Comparison of ENCODE assay signal across 12 cellular contexts in the genomic region with DNA sequence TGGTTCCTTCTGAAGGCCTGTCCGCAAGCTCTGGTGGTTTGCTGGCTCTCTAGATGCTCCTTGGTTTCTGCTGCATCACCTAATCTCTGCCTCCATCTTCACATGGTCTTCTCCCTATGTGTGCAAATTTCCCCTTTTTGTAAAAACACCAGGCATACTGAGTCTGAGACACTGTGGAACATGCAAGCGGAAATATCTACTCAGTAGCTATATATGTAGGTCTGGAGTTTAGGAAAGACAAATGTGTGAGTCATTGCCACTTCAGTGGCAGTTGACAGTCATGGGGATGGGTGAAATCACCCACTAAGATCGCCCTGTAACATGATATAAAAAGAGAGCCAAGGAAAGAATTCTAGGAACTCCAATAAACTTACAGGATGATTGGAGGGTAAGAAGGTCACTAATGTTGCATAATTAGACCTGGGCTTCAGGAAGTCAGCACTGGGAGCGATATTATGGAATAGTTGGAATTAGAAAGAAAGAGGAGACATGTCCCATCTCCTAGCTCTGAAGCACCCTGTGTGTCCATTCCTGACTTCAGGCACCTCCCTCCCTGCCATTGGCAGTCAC. TPM values are rescaled to one million over a fixed set of nuclear protein-coding genes. Genes with fewer than 3 reads are reported as not detected.
DNase-seq lines count a peak whose midpoint lies in the region; ATAC-seq, FAIRE-seq and TF ChIP-seq lines count a peak whose summit lies in the region.
"Had no signal": no experiment of that assay in that cellular context is flagged by ENCODE, and none has a peak within 500 bp of the region (broad histone marks: within the 10 kb centered on the region; RNA-seq: fewer than 3 reads in every experiment).

No MANE protein-coding gene starts in this region.

- ATAC-seq in HG03175 (IDR thresholded peaks at IDR 0.05; ENCODE audit: unreplicated experiment) (no peak), HG03521 (IDR thresholded peaks at IDR 0.05; ENCODE audit: unreplicated experiment) (no peak)

- no peak overlapping the region for H3K4me3 Mint-ChIP-seq in MCF 10A (ENCODE audit: unreplicated experiment)
- H3K4me3 Mint-ChIP-seq: CD4-positive, CD25-positive, alpha-beta regulatory T cell had no signal

- no peaks in the 10 kb centered on the region for H3K36me3 Mint-ChIP-seq in MCF 10A (ENCODE audit: insufficient read depth, unreplicated experiment)
- H3K36me3 Mint-ChIP-seq: CD4-positive, CD25-positive, alpha-beta regulatory T cell had no signal

- H3K9me3 ChIP-seq in breast epithelium = no peaks in the 10 kb centered on the region
- no peaks in the 10 kb centered on the region for H3K9me3 ChIP-seq in SJSA1 (replicated peaks)
- H3K9me3 ChIP-seq: esophagus squamous epithelium had no signal

- CTCF ChIA-PET in MCF 10A (lab: Yijun Ruan, JAX) = interaction anchor here (0.6 to 1.2 kb wide), 4 partner anchors 9 to 81 kb away, joined by 3 to 5 read pairs (median 4); no protein-coding TSS in a partner anchor

- peak overlapping the region; percentile 36 for H3K27ac Mint-ChIP-seq in MCF 10A (ENCODE audit: low read depth, unreplicated experiment)

- intact Hi-C loops in MCF 10A (cut with micrococcal nuclease) (no loop called here), breast epithelium (cut with DNase I; ENCODE audit: low total_unique reads) (no loop called here)

- no peaks in the 10 kb centered on the region for H3K9me3 Mint-ChIP-seq in MCF 10A (ENCODE audit: unreplicated experiment)
- H3K9me3 Mint-ChIP-seq: CD4-positive, CD25-positive, alpha-beta regulatory T cell had no signal

- H3K27me3 ChIP-seq in breast epithelium (no peaks in the 10 kb centered on the region), SJSA1 (replicated peaks) (no peaks in the 10 kb centered on the region)
- H3K27me3 ChIP-seq: esophagus squamous epithelium had no signal

- POLR2A ChIA-PET in MCF 10A (lab: Yijun Ruan, JAX) = interaction anchor here (0.5 to 3.8 kb wide), 20 partner anchors 9 to 312 kb away, joined by 3 to 22 read pairs (median 4); no protein-coding TSS in a partner anchor

- H3K4me3 ChIP-seq in breast epithelium (no peak overlapping the region), SJSA1 (no peak overlapping the region)
- H3K4me3 ChIP-seq: esophagus squamous epithelium, SK-N-MC had no signal

- TF ChIP-seq CTCF in MCF 10A (IDR thresholded peaks at IDR 0.05; ENCODE audit: unreplicated experiment) = no peak
- no peak for TF ChIP-seq CTCF in breast epithelium (IDR thresholded peaks at IDR 0.05)

- no peaks in the 10 kb centered on the region for H3K4me1 ChIP-seq in breast epithelium
- H3K4me1 ChIP-seq in SJSA1 (replicated peaks) = peaks cover 50% of the 10 kb centered on the region
- H3K4me1 ChIP-seq: esophagus squamous epithelium had no signal

- H3K36me3 ChIP-seq in breast epithelium (no peaks in the 10 kb centered on the region), SJSA1 (no peaks in the 10 kb centered on the region)
- H3K36me3 ChIP-seq: esophagus squamous epithelium had no signal

- peaks cover 32% of the 10 kb centered on the region for H3K4me1 Mint-ChIP-seq in MCF 10A (ENCODE audit: insufficient read depth, unreplicated experiment)

- BruUV-seq in MCF 10A (replicated peaks; lab: Mats Ljungman, UMichigan) = no TSS peak

- no peak overlapping the region for H3K27ac ChIP-seq in breast epithelium
- peak overlapping the region; percentile 83 for H3K27ac ChIP-seq in SJSA1
- H3K27ac ChIP-seq: esophagus squamous epithelium, SK-N-MC had no signal

- TF ChIP-seq POLR2A in breast epithelium (IDR thresholded peaks at IDR 0.05) (no peak), erythroblast (IDR thresholded peaks at IDR 0.05; ENCODE audit: low read length) (peak; percentile 33)

- DNase-seq in MCF 10A (ENCODE audit: unreplicated experiment) (peak; percentile 86), breast epithelium (ENCODE audit: low spot score in 2 of 2) (no peak), SJSA1 (ENCODE audit: low read depth in 1 of 2, low spot score in 2 of 2) (peak; percentile 87 to 98), erythroblast (lab: John Stamatoyannopoulos, UW) (peak in 1 of 2 experiments; percentile 36), urothelium cell line (ENCODE audit: low spot score) (peak; percentile 75)
- DNase-seq in stimulated activated naive CD4-positive, alpha-beta T cell treated with Interleukin-2 at 50 U/mL for 16 hours (lab: John Stamatoyannopoulos, UW) = no peak
- DNase-seq: CD4-positive, CD25-positive, alpha-beta regulatory T cell; esophagus squamous epithelium; NCI-H1436 had no signal

- FAIRE-seq in urothelium cell line (lab: Jason Lieb, UNC) = peak; percentile 86

- H3K27me3 Mint-ChIP-seq in MCF 10A (ENCODE audit: insufficient read depth, unreplicated experiment) = no peaks in the 10 kb centered on the region
- H3K27me3 Mint-ChIP-seq: CD4-positive, CD25-positive, alpha-beta regulatory T cell had no signal

RNA-seq across cellular contexts. Expression of a gene that starts 22.7 kb away (rescaled TPM):
- total RNA-seq in MCF 10A (2022) (74.4 and 89.6 TPM in 2 replicates), breast epithelium (10 to 100 TPM; 17.0 to 29.5 (median 24.3) TPM)
- total RNA-seq in SJSA1 (2014; rRNA removed; shearing (Covaris generic)) = 87.0 and 93.9 TPM in 2 replicates

RNA-seq across cellular contexts. Expression of a gene that starts 31.0 kb away (rescaled TPM):
- total RNA-seq in MCF 10A (2022) (122 and 157 TPM in 2 replicates), breast epithelium (10 to 100 TPM; 40.5 to 68.2 (median 41.3) TPM)
- 141 TPM in 2 replicates for total RNA-seq in SJSA1 (2014; rRNA removed; shearing (Covaris generic))

Comparison
In these comparisons a context has a peak if more than half of its experiments do, and no peak if none do; other contexts are left out.
1. DNase-seq: peak in MCF 10A (single experiment), SJSA1 (2 of 2) and urothelium cell line (single experiment); none in breast epithelium (0 of 2) and stimulated activated naive CD4-positive, alpha-beta T cell treated with Interleukin-2 at 50 U/mL for 16 hours (single experiment).